25 cellular contexts compared by ENCODE assay signal in genomic region chr16:87619360-87620200, GRCh38. TPM values are rescaled to one million over a fixed set of nuclear protein-coding genes. Genes with fewer than 3 reads are reported as not detected.
DNase-seq lines count a peak whose midpoint lies in the region; ATAC-seq and TF ChIP-seq lines count a peak whose summit lies in the region.
"Had no signal": no experiment of that assay in that cellular context is flagged by ENCODE, and none has a peak within 500 bp of the region (broad histone marks: within the 10 kb centered on the region; RNA-seq: fewer than 3 reads in every experiment).

No MANE protein-coding gene starts in this region.

- no peak overlapping the region for H2AFZ ChIP-seq in SK-N-SH (ENCODE audit: low read depth)
- H2AFZ ChIP-seq: GM23248, PC-9 had no signal

- no peak overlapping the region for H3K4me3 Mint-ChIP-seq in endodermal cell

- H3K79me2 ChIP-seq in SK-N-SH (ENCODE audit: insufficient read depth): no peaks in the 10 kb centered on the region

- H3K9me3 ChIP-seq in SK-N-SH: no peaks in the 10 kb centered on the region
- no peaks in the 10 kb centered on the region for H3K9me3 ChIP-seq in endodermal cell (ENCODE audit: control insufficient read depth, low read length)
- H3K9me3 ChIP-seq: BE2C had no signal

- TF ChIP-seq EP300 in SK-N-SH (IDR thresholded peaks at IDR 0.05; ENCODE audit: borderline replicate concordance in 1 of 2, low read depth in 1 of 2, low read length in 1 of 2): no peak

- no peak overlapping the region for H3K4me3 ChIP-seq in SK-N-SH (ENCODE audit: low read depth in 2 of 2, low read length in 1 of 2)
- no peak overlapping the region for H3K4me3 ChIP-seq in NB4 (ENCODE audit: low read depth, low read length)
- no peak overlapping the region for H3K4me3 ChIP-seq in endodermal cell (ENCODE audit: low read length)
- H3K4me3 ChIP-seq: GM23248, PC-9 had no signal

- no peak overlapping the region for H3K4me2 ChIP-seq in SK-N-SH
- H3K4me2 ChIP-seq: KMS-11, PC-9 had no signal

- H3K36me3 ChIP-seq in SK-N-SH (replicated peaks in 1 of 2; ENCODE audit: control insufficient read depth in 1 of 2, insufficient read depth in 2 of 2, low read length in 1 of 2) (no peaks in the 10 kb centered on the region), endodermal cell (ENCODE audit: control insufficient read depth, insufficient read depth, low read length) (no peaks in the 10 kb centered on the region)
- H3K36me3 ChIP-seq: BE2C had no signal

- H3F3A ChIP-seq in SK-N-SH (replicated peaks; ENCODE audit: insufficient read depth): no peaks in the 10 kb centered on the region

- no peaks in the 10 kb centered on the region for H3K9me2 ChIP-seq in SK-N-SH

- H3K27me3 ChIP-seq in SK-N-SH (ENCODE audit: insufficient read depth) (no peaks in the 10 kb centered on the region; the same call in 1 of the 2 replicates), endodermal cell (ENCODE audit: control insufficient read depth, insufficient read depth, low read length, poor library complexity, severe bottlenecking) (no peaks in the 10 kb centered on the region)
- H3K27me3 ChIP-seq: BE2C had no signal

- H3K9ac ChIP-seq in SK-N-SH (no peak overlapping the region), endodermal cell (ENCODE audit: extremely low read depth, low read length, poor library complexity, severe bottlenecking) (no peak overlapping the region)
- H3K9ac ChIP-seq: GM23248, KMS-11 had no signal

- H3K27me3 Mint-ChIP-seq in endodermal cell (ENCODE audit: insufficient read depth): no peaks in the 10 kb centered on the region

- 55% methylated on average over 17 of the region's 26 CpGs for WGBS in SK-N-SH (ENCODE audit: low lambda C conversion rate)
- 87 to 97% methylated on average over 15 to 26 of the region's 26 CpGs for WGBS in endodermal cell (ENCODE audit: insufficient coverage in 1 of 2, insufficient read length in 1 of 2), 2 experiments

- peak; percentile 17 for DNase-seq in SK-N-SH
- DNase-seq in NB4 (ENCODE audit: low read depth): peak; percentile 56
- no peak for DNase-seq in endodermal cell
- DNase-seq in iPS-NIHi11 (ENCODE audit: low spot score): no peak
- no peak for DNase-seq in omental fat pad (ENCODE audit: low spot score)
- no peak for DNase-seq in NOMO-1 treated with dmso at 0.1 percent for 144 hours (lab: John Stamatoyannopoulos, UW; ENCODE audit: unreplicated experiment)
- DNase-seq: 8988T; ACHN; BE2C; DMS53; GM23248; IMR-90; NCI-H1092 treated with DMSO at 0.1 percent for 48 hours; NCI-H146; NCI-H1930; NCI-H446; NCI-H526; NCI-H82; NK-92 treated with Interleukin-12 subunit alpha and Interleukin-12 subunit beta, amount 100 ng/mL, for 24 hours; PC-9; SHP77; SW 1271 had no signal

- CTCF ChIA-PET in SK-N-SH (lab: Yijun Ruan, JAX): interaction anchor here (1.0 to 2.6 kb wide), 3 partner anchors 15 to 30 kb away, joined by 3 to 12 read pairs (median 5); no protein-coding TSS in a partner anchor

- H3K9me3 Mint-ChIP-seq in endodermal cell: no peaks in the 10 kb centered on the region

- H3K27ac Mint-ChIP-seq in endodermal cell: peak overlapping the region; percentile 40

- POLR2A ChIA-PET in SK-N-SH (lab: Yijun Ruan, JAX): no interaction called here

- no peak for ATAC-seq in SK-N-SH treated with all-trans-retinoic acid at 6 μM for 48 hours
- ATAC-seq in omental fat pad (ENCODE audit: low FRiP score): no peak

- TF ChIP-seq POLR2A in NB4 (IDR thresholded peaks at IDR 0.05; ENCODE audit: extremely low read depth, insufficient read length): no peak

- peaks cover 4% of the 10 kb centered on the region for H3K36me3 Mint-ChIP-seq in endodermal cell (ENCODE audit: low read depth)

- peaks cover 4% of the 10 kb centered on the region for H3K4me1 Mint-ChIP-seq in endodermal cell

- H3K27ac ChIP-seq in SK-N-SH (ENCODE audit: low read depth in 2 of 2, low read length in 1 of 2): no peak overlapping the region
- no peak overlapping the region for H3K27ac ChIP-seq in endodermal cell (ENCODE audit: low read depth, low read length)
- H3K27ac ChIP-seq: GM23248, KMS-11, PC-9 had no signal

- no peaks in the 10 kb centered on the region for H4K20me1 ChIP-seq in SK-N-SH (ENCODE audit: insufficient read depth)

- no peak for TF ChIP-seq RAD21 in SK-N-SH (IDR thresholded peaks at IDR 0.05; ENCODE audit: low read length)

- H3K4me1 ChIP-seq in SK-N-SH (ENCODE audit: control insufficient read depth in 1 of 2, insufficient read depth in 2 of 2, low read depth in 1 of 2, low read length in 1 of 2) (no peaks in the 10 kb centered on the region), endodermal cell (ENCODE audit: control insufficient read depth, insufficient read depth, low read length) (no peaks in the 10 kb centered on the region)
- H3K4me1 ChIP-seq: BE2C had no signal

- TF ChIP-seq CTCF in SK-N-SH (IDR thresholded peaks at IDR 0.05) (no peak), NB4 (IDR thresholded peaks at IDR 0.05; ENCODE audit: low read depth, low read length) (no peak), endodermal cell (conservative IDR thresholded peaks at IDR 0.05) (no peak), omental fat pad (IDR thresholded peaks at IDR 0.05) (no peak)

TF ChIP-seq in SK-N-SH, 30 proteins besides CTCF, POLR2A, EP300 and RAD21 (continues in another document):
- no peak for TF ChIP-seq SMC3 (IDR thresholded peaks at IDR 0.05; ENCODE audit: low read depth, low read length)
- no peak for TF ChIP-seq REST (IDR thresholded peaks at IDR 0.05; ENCODE audit: low read depth, low read length)
- no peak for TF ChIP-seq MXI1 (IDR thresholded peaks at IDR 0.05; ENCODE audit: low read depth, low read length)

TF ChIP-seq in SK-N-SH treated with all-trans-retinoic acid at 6 μM for 48 hours, 23 proteins besides CTCF, POLR2A, EP300 and RAD21:
- TF ChIP-seq ZFP3 (CRISPR knock-in tag; IDR thresholded peaks at IDR 0.05) (no peak), RARB (CRISPR knock-in tag; IDR thresholded peaks at IDR 0.05) (no peak), ESRRG (CRISPR knock-in tag; IDR thresholded peaks at IDR 0.05) (no peak), BACH2 (CRISPR knock-in tag; IDR thresholded peaks at IDR 0.05; ENCODE audit: borderline replicate concordance) (no peak), CSRNP3 (CRISPR knock-in tag; IDR thresholded peaks at IDR 0.05) (no peak), POU6F1 (CRISPR knock-in tag; IDR thresholded peaks at IDR 0.05; ENCODE audit: borderline replicate concordance, low read depth) (no peak), ZC3H10 (CRISPR knock-in tag; IDR thresholded peaks at IDR 0.05) (no peak), ISL1 (CRISPR knock-in tag; IDR thresholded peaks at IDR 0.05) (no peak), ZNF70 (CRISPR knock-in tag; IDR thresholded peaks at IDR 0.05) (no peak), OSR1 (CRISPR knock-in tag; IDR thresholded peaks at IDR 0.05) (no peak), PPARA (CRISPR knock-in tag; IDR thresholded peaks at IDR 0.05; ENCODE audit: borderline replicate concordance) (no peak), CSDC2 (CRISPR knock-in tag; IDR thresholded peaks at IDR 0.05) (no peak), TOX (CRISPR knock-in tag; IDR thresholded peaks at IDR 0.05; ENCODE audit: borderline replicate concordance) (no peak)

RNA-seq across cellular contexts. Expression of gene JPH3, which starts 17.3 kb away (rescaled TPM):
- 0.25 and 0.26 TPM in 2 replicates for polyA plus RNA-seq in SK-N-SH (2012; rRNA removed)
- 0.19 and 0.66 TPM in 2 replicates for polyA plus RNA-seq in SK-N-SH (2012; cell fraction: cytosol; rRNA removed)
- polyA plus RNA-seq in SK-N-SH (2012; cell fraction: nucleus; rRNA removed): 0.15 and 0.20 TPM in 2 replicates
- total RNA-seq in endodermal cell: 10 to 100 TPM; 37.0 to 39.1 TPM
- polyA plus RNA-seq in endodermal cell (2013, experiment 1 of 2): 6.0 TPM
- polyA plus RNA-seq in endodermal cell (2013, experiment 2 of 2): 5.3 TPM
- under 1 TPM in 1 of 4 donors, not detected in 3; 0.32 TPM for total RNA-seq in omental fat pad
- total RNA-seq: GM23248, IMR-90, PC-9, RPMI7951 had no signal
- polyA plus RNA-seq: GM23248 had no signal

Comparison
In these comparisons a context has a peak if more than half of its experiments do, and no peak if none do; other contexts are left out.
1. DNase-seq: peak in SK-N-SH (single experiment) and NB4 (single experiment); none in endodermal cell (single experiment), iPS-NIHi11 (single experiment), omental fat pad (single experiment) and NOMO-1 treated with dmso at 0.1 percent for 144 hours (single experiment).
2. RNA of gene JPH3, which starts 17.3 kb away (total RNA-seq): 37.0 to 39.1 TPM in endodermal cell; 0.32 TPM in omental fat pad; every median in the first group is over 10 times any median in the second.